In the genomic region with DNA sequence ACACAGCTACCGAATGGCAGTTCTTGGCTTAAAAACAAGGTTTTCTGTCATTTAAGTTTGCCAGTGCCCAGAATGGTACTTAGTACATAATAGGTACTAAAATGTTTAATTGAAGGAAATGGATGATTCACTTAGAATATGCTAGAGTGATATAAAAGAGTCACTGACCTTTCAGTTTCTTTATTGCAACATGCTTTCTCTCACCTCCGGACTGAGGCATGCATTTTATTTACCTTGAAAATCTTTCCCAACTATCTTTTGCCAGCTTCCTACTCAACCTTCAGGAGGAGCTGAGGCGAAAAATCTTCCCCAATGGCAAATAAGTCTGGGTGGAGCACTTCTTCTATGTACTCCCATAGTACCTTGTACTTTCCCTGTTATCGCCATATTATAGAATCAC, we compare ENCODE assay signal across 30 cellular contexts.
"Had no signal": no experiment of that assay in that cellular context is flagged by ENCODE, and none has a peak within 500 bp of the region (broad histone marks: within the 10 kb centered on the region; RNA-seq: fewer than 3 reads in every experiment).

No MANE protein-coding gene starts in this region.

- H3K4me1 ChIP-seq: ascending aorta, Peyer's patch had no signal

- H3K36me3 Mint-ChIP-seq: activated naive CD4-positive, alpha-beta T cell treated with anti-CD3 and anti-CD28 coated beads, Interleukin-2, amount 50 U/mL, for 24 hours; activated naive CD8-positive, alpha-beta T cell treated with anti-CD3 and anti-CD28 coated beads, Interleukin-2, amount 10 ng/mL, durations not matched to agents 7 days and 5 days had no signal

- H3K4me1 Mint-ChIP-seq: activated CD4-positive, alpha-beta T cell treated with anti-CD3 and anti-CD28 coated beads, Interleukin-2, amount 10 ng/mL, durations not matched to agents 24 days and 14 days; activated naive CD4-positive, alpha-beta T cell treated with anti-CD3 and anti-CD28 coated beads, Interleukin-2, amount 50 U/mL, for 24 hours; activated naive CD8-positive, alpha-beta T cell treated with anti-CD3 and anti-CD28 coated beads, Interleukin-2, amount 10 ng/mL, durations not matched to agents 7 days and 5 days had no signal

- ATAC-seq: activated CD8-positive, alpha-beta T cell treated with anti-CD3 and anti-CD28 coated beads, Interleukin-2, amount 10 ng/mL, durations not matched to agents 7 days and 5 days; K562; PC-3 had no signal

- H3K27ac Mint-ChIP-seq: activated CD4-positive, alpha-beta T cell treated with anti-CD3 and anti-CD28 coated beads, Interleukin-2, amount 10 ng/mL, durations not matched to agents 24 days and 14 days; activated CD8-positive, alpha-beta T cell treated with anti-CD3 and anti-CD28 coated beads, Interleukin-2, amount 10 ng/mL, durations not matched to agents 7 days and 5 days; activated naive CD4-positive, alpha-beta T cell treated with anti-CD3 and anti-CD28 coated beads, Interleukin-2, amount 50 U/mL, for 24 hours; activated naive CD8-positive, alpha-beta T cell treated with anti-CD3 and anti-CD28 coated beads, Interleukin-2, amount 10 ng/mL, durations not matched to agents 7 days and 5 days; activated T-cell treated with anti-CD3 and anti-CD28 coated beads, Interleukin-2, amount 50 U/mL, for 24 hours; activated T-helper 2 cell treated with anti-CD3 and anti-CD28 coated beads, Interferon-gamma antibody, Interleukin-2, Interleukin-4, amounts not matched to agents 10 μg/mL and 5 μg/mL and 100 μg/mL, durations not matched to agents 14 hours and 24 hours and 36 hours; T-helper 1 cell treated with Interleukin-12 subunit alpha and Interleukin-12 subunit beta and Interleukin-4 antibody, amounts not matched to agents 30 μg/mL and 1 μg/mL, for 36 hours; T-helper 2 cell treated with Interferon-gamma antibody and Interleukin-4, amounts not matched to agents 5 μg/mL and 100 μg/mL, for 36 hours had no signal

- DNase-seq: activated CD4-positive, alpha-beta T cell treated with anti-CD3 and anti-CD28 coated beads, Interleukin-2, amount 10 ng/mL, durations not matched to agents 24 days and 14 days; activated CD4-positive, alpha-beta T cell treated with anti-CD3 and anti-CD28 coated beads, Interleukin-2, amount 50 U/mL, for 48 hours; activated CD8-positive, alpha-beta T cell treated with anti-CD3 and anti-CD28 coated beads, Interleukin-2, amount 10 ng/mL, durations not matched to agents 7 days and 5 days; activated gamma-delta T cell; activated naive CD4-positive, alpha-beta T cell treated with Interleukin-2 at 50 U/mL for 16 hours; activated naive CD8-positive, alpha-beta T cell treated with anti-CD3 and anti-CD28 coated beads, Interleukin-2, amount 10 ng/mL, durations not matched to agents 7 days and 5 days; activated T-cell treated with anti-CD3 and anti-CD28 coated beads, Interleukin-2, amount 50 U/mL, for 24 hours; amygdala; caudate nucleus; NCI-H1105 treated with DMSO at 0.1 percent for 48 hours; NCI-H1436; NCI-H1694; NCI-H1930; NCI-H2081 treated with DMSO at 0.1 percent for 48 hours; NCI-H226; NCI-H446 treated with DMSO at 0.1 percent for 48 hours; NCI-H524; NCI-H69; PC-3; Peyer's patch; RPMI8226; SHP77 treated with DMSO at 0.1 percent for 48 hours; SK-N-SH had no signal

- H3K36me3 ChIP-seq: ascending aorta, Peyer's patch, SJSA1 had no signal

- H3K4me3 ChIP-seq: ascending aorta, K562, Peyer's patch, SJSA1 had no signal

- H3K9me3 ChIP-seq: ascending aorta, Peyer's patch, SJSA1, SK-N-SH had no signal

- H3K9me3 Mint-ChIP-seq: activated CD4-positive, alpha-beta T cell treated with anti-CD3 and anti-CD28 coated beads, Interleukin-2, amount 10 ng/mL, durations not matched to agents 24 days and 14 days; activated naive CD4-positive, alpha-beta T cell treated with anti-CD3 and anti-CD28 coated beads, Interleukin-2, amount 50 U/mL, for 24 hours; activated naive CD8-positive, alpha-beta T cell treated with anti-CD3 and anti-CD28 coated beads, Interleukin-2, amount 10 ng/mL, durations not matched to agents 7 days and 5 days; activated T-cell treated with anti-CD3 and anti-CD28 coated beads, Interleukin-2, amount 50 U/mL, for 24 hours; activated T-helper 2 cell treated with anti-CD3 and anti-CD28 coated beads, Interferon-gamma antibody, Interleukin-2, Interleukin-4, amounts not matched to agents 10 μg/mL and 5 μg/mL and 100 μg/mL, durations not matched to agents 14 hours and 24 hours and 36 hours; T-helper 1 cell treated with Interleukin-12 subunit alpha and Interleukin-12 subunit beta and Interleukin-4 antibody, amounts not matched to agents 30 μg/mL and 1 μg/mL, for 36 hours; T-helper 2 cell treated with Interferon-gamma antibody and Interleukin-4, amounts not matched to agents 5 μg/mL and 100 μg/mL, for 36 hours had no signal

- H3K27me3 ChIP-seq: ascending aorta, Peyer's patch, SJSA1 had no signal

- H3K4me3 Mint-ChIP-seq: activated CD4-positive, alpha-beta T cell treated with anti-CD3 and anti-CD28 coated beads, Interleukin-2, amount 10 ng/mL, durations not matched to agents 24 days and 14 days; activated CD8-positive, alpha-beta T cell treated with anti-CD3 and anti-CD28 coated beads, Interleukin-2, amount 10 ng/mL, durations not matched to agents 7 days and 5 days; activated naive CD4-positive, alpha-beta T cell treated with anti-CD3 and anti-CD28 coated beads, Interleukin-2, amount 50 U/mL, for 24 hours; activated naive CD8-positive, alpha-beta T cell treated with anti-CD3 and anti-CD28 coated beads, Interleukin-2, amount 10 ng/mL, durations not matched to agents 7 days and 5 days; activated T-cell treated with anti-CD3 and anti-CD28 coated beads, Interleukin-2, amount 50 U/mL, for 24 hours; T-helper 1 cell treated with Interleukin-12 subunit alpha and Interleukin-12 subunit beta and Interleukin-4 antibody, amounts not matched to agents 30 μg/mL and 1 μg/mL, for 36 hours; T-helper 2 cell treated with Interferon-gamma antibody and Interleukin-4, amounts not matched to agents 5 μg/mL and 100 μg/mL, for 36 hours had no signal

- H3K27ac ChIP-seq: ascending aorta, Peyer's patch, SJSA1 had no signal
